ENCODE assay signal across 15 cellular contexts in genomic region chr5:33153373-33153772, GRCh38.
"Had no signal": no experiment of that assay in that cellular context is flagged by ENCODE, and none has a peak within 500 bp of the region (broad histone marks: within the 10 kb centered on the region; RNA-seq: fewer than 3 reads in every experiment).

No MANE protein-coding gene starts in this region.

- H3K4me1 ChIP-seq: gastroesophageal sphincter, right atrium auricular region had no signal

- H3K27me3 Mint-ChIP-seq: activated naive CD4-positive, alpha-beta T cell treated with anti-CD3 and anti-CD28 coated beads, Interleukin-2, amount 50 U/mL, for 24 hours; memory B cell had no signal

- H3K9me3 Mint-ChIP-seq: activated naive CD4-positive, alpha-beta T cell treated with anti-CD3 and anti-CD28 coated beads, Interleukin-2, amount 50 U/mL, for 24 hours; activated T-helper 1 cell treated with anti-CD3 and anti-CD28 coated beads, Interleukin-12 subunit alpha, Interleukin-12 subunit beta, Interleukin-2, Interleukin-4 antibody, amounts not matched to agents 30 ng/mL and 10 ng/mL and 1 ng/mL, durations not matched to agents 14 hours and 24 hours and 36 hours; memory B cell; nephron had no signal

- H3K4me3 Mint-ChIP-seq: activated CD8-positive, alpha-beta T cell treated with anti-CD3 and anti-CD28 coated beads, Interleukin-2, amount 10 ng/mL, durations not matched to agents 7 days and 5 days; activated naive CD4-positive, alpha-beta T cell treated with anti-CD3 and anti-CD28 coated beads, Interleukin-2, amount 50 U/mL, for 24 hours; activated T-helper 1 cell treated with anti-CD3 and anti-CD28 coated beads, Interleukin-12 subunit alpha, Interleukin-12 subunit beta, Interleukin-2, Interleukin-4 antibody, amounts not matched to agents 30 ng/mL and 10 ng/mL and 1 ng/mL, durations not matched to agents 14 hours and 24 hours and 36 hours; memory B cell; nephron had no signal

- H3K36me3 ChIP-seq: gastroesophageal sphincter, right atrium auricular region had no signal

- H3K27me3 ChIP-seq: gastroesophageal sphincter, right atrium auricular region had no signal

- H3K27ac Mint-ChIP-seq: activated CD8-positive, alpha-beta T cell treated with anti-CD3 and anti-CD28 coated beads, Interleukin-2, amount 10 ng/mL, durations not matched to agents 7 days and 5 days; activated naive CD4-positive, alpha-beta T cell treated with anti-CD3 and anti-CD28 coated beads, Interleukin-2, amount 50 U/mL, for 24 hours; activated T-helper 1 cell treated with anti-CD3 and anti-CD28 coated beads, Interleukin-12 subunit alpha, Interleukin-12 subunit beta, Interleukin-2, Interleukin-4 antibody, amounts not matched to agents 30 ng/mL and 10 ng/mL and 1 ng/mL, durations not matched to agents 14 hours and 24 hours and 36 hours; memory B cell; nephron had no signal

- H3K4me3 ChIP-seq: gastroesophageal sphincter, right atrium auricular region had no signal

- H3K4me1 Mint-ChIP-seq: activated naive CD4-positive, alpha-beta T cell treated with anti-CD3 and anti-CD28 coated beads, Interleukin-2, amount 50 U/mL, for 24 hours; memory B cell had no signal

- H3K9me3 ChIP-seq: gastroesophageal sphincter, right atrium auricular region had no signal

- H3K27ac ChIP-seq: epithelial cell of prostate, gastroesophageal sphincter, right atrium auricular region had no signal

- DNase-seq: activated CD4-positive, alpha-beta T cell treated with anti-CD3 and anti-CD28 coated beads for 48 hours; activated CD8-positive, alpha-beta T cell treated with anti-CD3 and anti-CD28 coated beads, Interleukin-2, amount 10 ng/mL, durations not matched to agents 7 days and 5 days; activated gamma-delta T cell; cortex of kidney; left cardiac atrium; posterior cingulate gyrus; stimulated activated CD4-positive, alpha-beta T cell treated with anti-CD3 and anti-CD28 coated beads, Interleukin-4, amount 100 ng/mL, for 24 hours; stimulated activated naive CD4-positive, alpha-beta T cell treated with Interleukin-2 at 50 U/mL for 16 hours had no signal

- H3K36me3 Mint-ChIP-seq: activated naive CD4-positive, alpha-beta T cell treated with anti-CD3 and anti-CD28 coated beads, Interleukin-2, amount 50 U/mL, for 24 hours; memory B cell had no signal
